Comparison of ENCODE assay signal across 21 cellular contexts in the genomic region with DNA sequence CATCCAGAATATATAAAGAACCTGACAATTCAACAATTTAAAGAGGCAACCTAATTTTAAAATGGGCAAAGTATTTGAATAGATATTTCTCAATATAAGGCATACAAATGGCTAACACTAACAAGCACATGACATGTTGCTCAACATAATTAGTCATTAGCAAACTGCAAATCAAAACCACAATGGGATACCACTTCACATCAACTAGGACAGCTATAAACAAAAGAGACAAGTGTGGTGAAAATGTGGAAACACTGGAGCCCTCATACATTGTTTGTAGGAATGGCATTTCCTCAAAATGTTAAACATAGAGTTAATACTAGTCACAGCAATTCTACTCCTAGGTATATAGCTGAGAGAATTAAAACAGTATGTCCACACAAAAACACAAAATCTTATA.
A peak's percentile ranks its signal among the peaks of the same experiment; 100 is the strongest.
DNase-seq lines count a peak whose midpoint lies in the region; ATAC-seq and TF ChIP-seq lines count a peak whose summit lies in the region.
"Had no signal": no experiment of that assay in that cellular context is flagged by ENCODE, and none has a peak within 500 bp of the region (broad histone marks: within the 10 kb centered on the region; RNA-seq: fewer than 3 reads in every experiment).

No MANE protein-coding gene starts in this region.

- ATAC-seq in HG02642 (IDR thresholded peaks at IDR 0.05; ENCODE audit: poor library complexity, unreplicated experiment) (no peak), GM18520 (IDR thresholded peaks at IDR 0.05; ENCODE audit: unreplicated experiment) (no peak)
- ATAC-seq: activated CD8-positive, alpha-beta T cell treated with anti-CD3 and anti-CD28 coated beads for 36 hours; CD8-positive, alpha-beta T cell; natural killer cell; stimulated activated effector memory CD8-positive, alpha-beta T cell treated with anti-CD3 and anti-CD28 coated beads, Interleukin-12 subunit alpha, Interleukin-12 subunit beta, amount 100 ng/mL, for 72 hours; T-cell had no signal

- TF ChIP-seq CTCF in MCF 10A (IDR thresholded peaks at IDR 0.05; ENCODE audit: unreplicated experiment) (no peak), breast epithelium (IDR thresholded peaks at IDR 0.05) (no peak), uterus (IDR thresholded peaks at IDR 0.05) (no peak)

- H3K36me3 ChIP-seq in breast epithelium (peaks cover 4% of the 10 kb centered on the region), uterus (no peaks in the 10 kb centered on the region)
- H3K36me3 ChIP-seq: Peyer's patch, tibial artery had no signal

- BruUV-seq in MCF 10A (replicated peaks; lab: Mats Ljungman, UMichigan), result no TSS peak

- H3K27me3 Mint-ChIP-seq in MCF 10A (ENCODE audit: insufficient read depth, unreplicated experiment), result no peaks in the 10 kb centered on the region

- H3K27ac Mint-ChIP-seq in MCF 10A (ENCODE audit: low read depth, unreplicated experiment), result peak overlapping the region; percentile 63
- H3K27ac Mint-ChIP-seq: activated CD8-positive, alpha-beta T cell treated with anti-CD3 and anti-CD28 coated beads for 36 hours; activated naive CD8-positive, alpha-beta T cell treated with anti-CD3 and anti-CD28 coated beads for 36 hours; CD8-positive, alpha-beta T cell; natural killer cell; stimulated activated effector memory CD8-positive, alpha-beta T cell treated with anti-CD3 and anti-CD28 coated beads, Interleukin-12 subunit alpha, Interleukin-12 subunit beta, amount 100 ng/mL, for 72 hours; T-cell had no signal

- DNase-seq in MCF 10A (ENCODE audit: unreplicated experiment) (peak; percentile 65), breast epithelium (ENCODE audit: low spot score in 2 of 2) (no peak), OCI-M1 (lab: John Stamatoyannopoulos, UW) (peak; percentile 75), fibroblast of gingiva (ENCODE audit: low read depth) (peak; percentile 90), uterus (no peak), NCI-H187 (lab: John Stamatoyannopoulos, UW) (no peak)
- DNase-seq: 8988T; activated CD8-positive, alpha-beta T cell treated with anti-CD3 and anti-CD28 coated beads for 36 hours; activated naive CD8-positive, alpha-beta T cell treated with anti-CD3 and anti-CD28 coated beads for 36 hours; activated T-cell treated with anti-CD3 and anti-CD28 coated beads, Interleukin-2, amount 50 U/mL, for 48 hours; CD8-positive, alpha-beta T cell; effector CD4-positive, alpha-beta T cell; natural killer cell; NCI-H2081 treated with DMSO at 0.1 percent for 48 hours; Peyer's patch; T-cell; tibial artery had no signal

- H3K4me3 ChIP-seq in breast epithelium (no peak overlapping the region), uterus (no peak overlapping the region)
- H3K4me3 ChIP-seq: Peyer's patch, smooth muscle cell, tibial artery had no signal

- no peaks in the 10 kb centered on the region for H3K4me1 ChIP-seq in breast epithelium
- H3K4me1 ChIP-seq in uterus, result no peaks in the 10 kb centered on the region
- H3K4me1 ChIP-seq: Peyer's patch, tibial artery had no signal

- H3K9me3 ChIP-seq in breast epithelium, result peaks cover 0 to 15% of the 10 kb centered on the region in 2 donors
- no peaks in the 10 kb centered on the region for H3K9me3 ChIP-seq in uterus
- H3K9me3 ChIP-seq: Peyer's patch had no signal

- no peak overlapping the region for H3K27ac ChIP-seq in breast epithelium
- H3K27ac ChIP-seq in uterus, result no peak overlapping the region
- H3K27ac ChIP-seq: Peyer's patch, tibial artery had no signal

- no peak overlapping the region for H3K4me3 Mint-ChIP-seq in MCF 10A (ENCODE audit: unreplicated experiment)
- H3K4me3 Mint-ChIP-seq: activated CD8-positive, alpha-beta T cell treated with anti-CD3 and anti-CD28 coated beads for 36 hours; activated naive CD8-positive, alpha-beta T cell treated with anti-CD3 and anti-CD28 coated beads for 36 hours; CD8-positive, alpha-beta T cell; natural killer cell; stimulated activated effector memory CD8-positive, alpha-beta T cell treated with anti-CD3 and anti-CD28 coated beads, Interleukin-12 subunit alpha, Interleukin-12 subunit beta, amount 100 ng/mL, for 72 hours; T-cell had no signal

- CTCF ChIA-PET in MCF 10A (lab: Yijun Ruan, JAX), result interaction anchor here (0.6 to 3.1 kb wide), 4 partner anchors 10 to 640 kb away, joined by 3 to 13 read pairs (median 6); no protein-coding TSS in a partner anchor

- intact Hi-C loops in MCF 10A (cut with micrococcal nuclease) (no loop called here), breast epithelium (cut with DNase I; ENCODE audit: low total_unique reads) (no loop called here), uterus (cut with DNase I; ENCODE audit: low total_unique reads) (no loop called here)

- no peak for TF ChIP-seq POLR2A in breast epithelium (IDR thresholded peaks at IDR 0.05)
- no peak for TF ChIP-seq POLR2A in uterus (IDR thresholded peaks at IDR 0.05)

- peaks cover 8% of the 10 kb centered on the region for H3K4me1 Mint-ChIP-seq in MCF 10A (ENCODE audit: insufficient read depth, unreplicated experiment)
- H3K4me1 Mint-ChIP-seq: activated naive CD8-positive, alpha-beta T cell treated with anti-CD3 and anti-CD28 coated beads for 36 hours; natural killer cell; stimulated activated effector memory CD8-positive, alpha-beta T cell treated with anti-CD3 and anti-CD28 coated beads, Interleukin-12 subunit alpha, Interleukin-12 subunit beta, amount 100 ng/mL, for 72 hours had no signal

- H3K27me3 ChIP-seq in breast epithelium (no peaks in the 10 kb centered on the region), uterus (no peaks in the 10 kb centered on the region)
- H3K27me3 ChIP-seq: Peyer's patch, tibial artery had no signal

- no peaks in the 10 kb centered on the region for H3K9me3 Mint-ChIP-seq in MCF 10A (ENCODE audit: unreplicated experiment)

- no peaks in the 10 kb centered on the region for H3K36me3 Mint-ChIP-seq in MCF 10A (ENCODE audit: insufficient read depth, unreplicated experiment)
- H3K36me3 Mint-ChIP-seq: activated naive CD8-positive, alpha-beta T cell treated with anti-CD3 and anti-CD28 coated beads for 36 hours; CD8-positive, alpha-beta T cell; stimulated activated effector memory CD8-positive, alpha-beta T cell treated with anti-CD3 and anti-CD28 coated beads, Interleukin-12 subunit alpha, Interleukin-12 subunit beta, amount 100 ng/mL, for 72 hours; T-cell had no signal

- POLR2A ChIA-PET in MCF 10A (lab: Yijun Ruan, JAX), result interaction anchor here (1.0 to 1.4 kb wide), 2 partner anchors 95 to 173 kb away, joined by 4 read pairs; partner anchors contain the start of gene NFXL1

Comparison
In these comparisons a context has a peak if more than half of its experiments do, and no peak if none do; other contexts are left out.
1. DNase-seq: peak in MCF 10A (single experiment), OCI-M1 (single experiment) and fibroblast of gingiva (single experiment); none in breast epithelium (0 of 2), uterus (0 of 2) and NCI-H187 (0 of 2).